ENCODE assay signal across 8 cellular contexts in the genomic region with DNA sequence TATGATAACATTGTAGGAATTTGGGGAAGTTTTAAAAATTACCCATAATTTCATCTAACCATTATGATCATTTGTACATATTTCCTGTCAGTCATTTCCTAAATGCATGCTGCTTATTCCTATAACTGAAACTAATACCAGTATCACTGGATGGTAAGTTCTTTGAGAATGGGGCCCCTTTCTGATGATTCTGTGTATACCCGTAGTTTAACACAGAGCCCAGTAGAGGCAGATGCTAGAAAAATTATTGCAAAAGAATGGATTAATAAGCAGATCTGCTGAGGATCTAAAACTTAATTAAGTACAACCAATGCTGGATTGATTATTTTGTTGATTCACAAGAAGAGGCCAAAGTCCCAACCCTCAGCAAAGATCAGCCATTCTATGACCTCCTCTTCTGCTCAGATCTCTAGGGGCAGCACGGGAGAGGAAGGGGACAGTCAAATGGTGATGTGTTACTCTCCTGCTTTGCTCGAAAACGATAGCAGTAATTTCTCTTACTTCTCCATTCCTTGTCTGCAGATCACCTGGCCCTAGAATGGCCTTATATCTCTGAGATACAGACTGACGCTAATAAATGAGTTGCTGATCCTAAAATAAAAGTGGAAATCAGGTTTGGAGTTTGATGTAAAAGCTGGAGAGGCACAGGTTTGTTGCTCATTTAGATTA.
DNase-seq lines count a peak whose midpoint lies in the region; ATAC-seq, FAIRE-seq and TF ChIP-seq lines count a peak whose summit lies in the region.

No MANE protein-coding gene starts in this region.

- POLR2A ChIA-PET in PC-3 (lab: Charles Lee; ENCODE audit: unreplicated experiment) = no interaction called here

- H3K27me3 ChIP-seq in PC-3 (ENCODE audit: low read length) = no peaks in the 10 kb centered on the region
- no peaks in the 10 kb centered on the region for H3K27me3 ChIP-seq in left lung

- no peaks in the 10 kb centered on the region for H4K20me1 ChIP-seq in PC-3 (ENCODE audit: low read length)

- no peak overlapping the region for H3K27ac ChIP-seq in PC-3 (ENCODE audit: low read length)
- peak overlapping the region; percentile 78 to 90 for H3K27ac ChIP-seq in left lung

- no peaks in the 10 kb centered on the region for H3K79me2 ChIP-seq in PC-3 (ENCODE audit: low read length)

- H2AFZ ChIP-seq in PC-3 (ENCODE audit: low read length) = peak overlapping the region; percentile 32; the same call in 1 of the 2 replicates

- H3K4me1 ChIP-seq in PC-3 (ENCODE audit: insufficient read depth, low read length) (peaks cover 23% of the 10 kb centered on the region), left lung (peaks cover 20 to 48% of the 10 kb centered on the region in 2 donors)

- H3K4me2 ChIP-seq in PC-3 (ENCODE audit: low read length) = no peak overlapping the region

- no peaks in the 10 kb centered on the region for H3K9me2 ChIP-seq in PC-3 (replicated peaks; ENCODE audit: low read length)

- no peak overlapping the region for H3K9ac ChIP-seq in PC-3 (ENCODE audit: low read length)

- intact Hi-C loops in PC-3 (cut with micrococcal nuclease) = no loop called here
- intact Hi-C loops in left lung (cut with DNase I) = no loop called here

- H3K36me3 ChIP-seq in PC-3 (ENCODE audit: low read depth, low read length) (no peaks in the 10 kb centered on the region), left lung (no peaks in the 10 kb centered on the region)

- H3K9me3 ChIP-seq in PC-3 (ENCODE audit: low read length) = no peaks in the 10 kb centered on the region
- no peaks in the 10 kb centered on the region for H3K9me3 ChIP-seq in left lung

- peak; percentile 48 for ATAC-seq in GM18868 (IDR thresholded peaks at IDR 0.05; ENCODE audit: unreplicated experiment)
- peak; percentile 48 for ATAC-seq in HG02588 (IDR thresholded peaks at IDR 0.05; ENCODE audit: unreplicated experiment)
- ATAC-seq in PC-3 = no peak
- no peak for ATAC-seq in left lung

- H3K4me3 ChIP-seq in PC-3 (ENCODE audit: low read length) = no peak overlapping the region
- no peak overlapping the region for H3K4me3 ChIP-seq in left lung

- CTCF ChIA-PET in PC-3 (lab: Charles Lee) = no interaction called here

- no peak for TF ChIP-seq CTCF in PC-3 (conservative IDR thresholded peaks at IDR 0.05; ENCODE audit: low read depth, low read length)
- TF ChIP-seq CTCF in left lung (IDR thresholded peaks at IDR 0.05) = no peak

- DNase-seq in PC-3 (no peak), left lung (no peak), HK-2 (ENCODE audit: unreplicated experiment) (no peak), HTR-8/SVneo (ENCODE audit: insufficient read length, low spot score) (no peak), SIG-M5 (lab: John Stamatoyannopoulos, UW) (no peak), middle frontal gyrus (ENCODE audit: extremely low spot score, low spot score) (no peak)

- BruUV-seq in PC-3 (replicated peaks; lab: Mats Ljungman, UMichigan) = no TSS peak

- no peak for FAIRE-seq in HTR-8/SVneo (lab: Jason Lieb, UNC)

- no peaks in the 10 kb centered on the region for H3F3A ChIP-seq in PC-3 (ENCODE audit: low read length, unreplicated experiment)

Comparison
In these comparisons a context has a peak if more than half of its experiments do, and no peak if none do; other contexts are left out.
1. ATAC-seq: peak in GM18868 (single experiment) and HG02588 (single experiment); none in PC-3 (single experiment) and left lung (single experiment).